Comparison of ENCODE assay signal across 9 cellular contexts in the genomic region with DNA sequence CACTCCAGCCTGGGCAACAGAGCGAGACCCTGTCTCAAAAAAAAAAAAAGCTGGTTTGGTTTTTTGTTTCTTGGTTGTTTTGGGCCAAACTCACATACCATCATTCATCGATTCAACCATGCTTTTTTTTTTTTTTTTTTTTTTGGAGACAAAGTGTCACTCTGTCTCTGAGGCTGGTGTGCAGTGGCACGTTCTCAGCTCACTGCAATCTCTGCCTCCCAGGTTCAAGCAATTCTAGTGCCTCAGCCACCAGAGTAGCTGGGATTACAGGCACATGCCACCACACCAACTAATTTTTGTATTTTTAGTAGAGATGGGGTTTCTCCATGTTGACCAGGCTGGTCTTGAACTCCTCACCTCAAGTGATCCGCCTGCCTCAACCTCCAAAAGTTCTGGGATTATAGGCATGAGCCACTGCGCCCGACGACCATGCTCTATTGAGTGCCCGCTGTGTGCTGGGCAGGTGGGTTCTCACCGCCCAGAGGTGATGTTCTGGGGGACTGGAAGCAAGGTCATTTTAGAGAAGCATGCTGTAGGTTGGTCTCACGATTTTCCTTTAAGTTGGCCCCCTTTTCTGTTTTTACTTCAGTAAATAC. TPM values are rescaled to one million over a fixed set of nuclear protein-coding genes. Genes with fewer than 3 reads are reported as not detected.
DNase-seq lines count a peak whose midpoint lies in the region; ATAC-seq and TF ChIP-seq lines count a peak whose summit lies in the region.
"Had no signal": no experiment of that assay in that cellular context is flagged by ENCODE, and none has a peak within 500 bp of the region (broad histone marks: within the 10 kb centered on the region; RNA-seq: fewer than 3 reads in every experiment).

No MANE protein-coding gene starts in this region.

- H3K27me3 ChIP-seq in BLaER1, result no peaks in the 10 kb centered on the region
- no peaks in the 10 kb centered on the region for H3K27me3 ChIP-seq in KMS-11 (ENCODE audit: insufficient read depth, low read depth)
- no peaks in the 10 kb centered on the region for H3K27me3 ChIP-seq in colonic mucosa
- no peaks in the 10 kb centered on the region for H3K27me3 ChIP-seq in ovary
- no peaks in the 10 kb centered on the region for H3K27me3 ChIP-seq in PC-3 (ENCODE audit: low read length)

- WGBS in ovary, 3 donors, result 69 to 75% (median 70%) methylated on average over 10 of the region's 10 CpGs

- CTCF ChIA-PET in PC-3 (lab: Charles Lee), result no interaction called here

- TF ChIP-seq EP300 in ovary (IDR thresholded peaks at IDR 0.05), result no peak

- H3K79me2 ChIP-seq in KMS-11 (ENCODE audit: insufficient read depth, low read depth), result no peaks in the 10 kb centered on the region
- H3K79me2 ChIP-seq in PC-3 (ENCODE audit: low read length), result no peaks in the 10 kb centered on the region

- no peak for TF ChIP-seq CTCF in KMS-11 (conservative IDR thresholded peaks at IDR 0.05; ENCODE audit: low read depth, low read length)
- TF ChIP-seq CTCF in colonic mucosa (IDR thresholded peaks at IDR 0.05), result no peak
- no peak for TF ChIP-seq CTCF in ovary (IDR thresholded peaks at IDR 0.05)
- TF ChIP-seq CTCF in PC-3 (conservative IDR thresholded peaks at IDR 0.05; ENCODE audit: low read depth, low read length), result no peak

- no TSS peak for BruUV-seq in PC-3 (replicated peaks; lab: Mats Ljungman, UMichigan)

- intact Hi-C loops in colonic mucosa (cut with DNase I) (no loop called here), ovary (cut with DNase I) (no loop called here), PC-3 (cut with micrococcal nuclease) (no loop called here)

- no peaks in the 10 kb centered on the region for H3K9me3 ChIP-seq in BLaER1
- no peaks in the 10 kb centered on the region for H3K9me3 ChIP-seq in colonic mucosa
- H3K9me3 ChIP-seq in ovary, result no peaks in the 10 kb centered on the region
- H3K9me3 ChIP-seq in PC-3 (ENCODE audit: low read length), result no peaks in the 10 kb centered on the region

- no peaks in the 10 kb centered on the region for H3K9me2 ChIP-seq in PC-3 (replicated peaks; ENCODE audit: low read length)

- H3K4me2 ChIP-seq in BLaER1 (peak overlapping the region; percentile 97), KMS-11 (peak overlapping the region; percentile 94; the same call in 1 of the 2 replicates), PC-3 (ENCODE audit: low read length) (no peak overlapping the region)

- H3K9ac ChIP-seq in BLaER1 (peak overlapping the region; percentile 24; the same call in 1 of the 2 replicates), KMS-11 (no peak overlapping the region), colonic mucosa (ENCODE audit: low read depth in 2 of 2, low read length in 2 of 2) (no peak overlapping the region), PC-3 (ENCODE audit: low read length) (no peak overlapping the region)

- no peak for TF ChIP-seq POLR2A in ovary (IDR thresholded peaks at IDR 0.05)

- POLR2A ChIA-PET in PC-3 (lab: Charles Lee; ENCODE audit: unreplicated experiment), result interaction anchor here (0.7 kb wide), 1 partner anchor 216 kb away, joined by 4 read pairs; no protein-coding TSS in a partner anchor

- no peaks in the 10 kb centered on the region for H3F3A ChIP-seq in PC-3 (ENCODE audit: low read length, unreplicated experiment)

- no peak for ATAC-seq in PC-3

- no peaks in the 10 kb centered on the region for H4K20me1 ChIP-seq in BLaER1
- H4K20me1 ChIP-seq in KMS-11 (ENCODE audit: insufficient read depth), result no peaks in the 10 kb centered on the region
- H4K20me1 ChIP-seq in PC-3 (ENCODE audit: low read length), result no peaks in the 10 kb centered on the region

- H2AFZ ChIP-seq in KMS-11 (ENCODE audit: low read depth) (no peak overlapping the region), PC-3 (ENCODE audit: low read length) (no peak overlapping the region)

- DNase-seq in colonic mucosa, result no peak
- DNase-seq in ovary, result peak in 1 of 5 donors; percentile 31
- DNase-seq in MV-4-11 (lab: John Stamatoyannopoulos, UW), result no peak
- no peak for DNase-seq in SKM-1 treated with dmso at 0.1 percent for 144 hours (lab: John Stamatoyannopoulos, UW; ENCODE audit: unreplicated experiment)
- no peak for DNase-seq in PC-3
- DNase-seq in HT-29 (ENCODE audit: low spot score), result no peak
- DNase-seq: NCI-H526 had no signal

- no peaks in the 10 kb centered on the region for H3K36me3 ChIP-seq in BLaER1
- no peaks in the 10 kb centered on the region for H3K36me3 ChIP-seq in KMS-11 (ENCODE audit: insufficient read depth)
- H3K36me3 ChIP-seq in colonic mucosa, result no peaks in the 10 kb centered on the region
- H3K36me3 ChIP-seq in ovary, result no peaks in the 10 kb centered on the region
- no peaks in the 10 kb centered on the region for H3K36me3 ChIP-seq in PC-3 (ENCODE audit: low read depth, low read length)

- H3K4me3 ChIP-seq in BLaER1 (no peak overlapping the region), KMS-11 (IDR thresholded peaks at IDR 0.05; ENCODE audit: insufficient read depth, low read depth, low read length) (no peak overlapping the region), colonic mucosa (no peak overlapping the region), ovary (no peak overlapping the region), PC-3 (ENCODE audit: low read length) (no peak overlapping the region)

- H3K4me1 ChIP-seq in BLaER1, result peaks cover 77% of the 10 kb centered on the region
- peaks cover 30% of the 10 kb centered on the region for H3K4me1 ChIP-seq in KMS-11 (ENCODE audit: low read depth, poor library complexity, severe bottlenecking)
- peaks cover 10% of the 10 kb centered on the region for H3K4me1 ChIP-seq in colonic mucosa
- peaks cover 17% of the 10 kb centered on the region for H3K4me1 ChIP-seq in ovary (ENCODE audit: insufficient read depth)
- peaks cover 17% of the 10 kb centered on the region for H3K4me1 ChIP-seq in PC-3 (ENCODE audit: insufficient read depth, low read length)

- peak overlapping the region; percentile 41 for H3K27ac ChIP-seq in BLaER1
- H3K27ac ChIP-seq in KMS-11, result no peak overlapping the region
- H3K27ac ChIP-seq in colonic mucosa, result peak overlapping the region; percentile 46
- H3K27ac ChIP-seq in ovary, result peak overlapping the region; percentile 95 to 100
- no peak overlapping the region for H3K27ac ChIP-seq in PC-3 (ENCODE audit: low read length)

RNA-seq across cellular contexts. Expression of gene JUND, which starts 8.1 kb away (rescaled TPM):
- total RNA-seq in colonic mucosa, result 100 to 1,000 TPM; 177 to 418 TPM
- total RNA-seq in ovary, result 1,000 to 10,000 TPM in 2 of 7 donors, 100 to 1,000 TPM in 5; 163 to 1,260 (median 581) TPM
- 100 to 1,000 TPM in 1 of 2 donors, 10 to 100 TPM in 1; 95.2 to 301 TPM for polyA plus RNA-seq in ovary
- 151 and 157 TPM in 2 replicates for total RNA-seq in PC-3 (2014; rRNA removed)
- 379 and 438 TPM in 2 replicates for total RNA-seq in HT-29 (2014; rRNA removed; shearing (Covaris generic))

RNA-seq across cellular contexts. Expression of gene IQCN, which starts 15.3 kb away (rescaled TPM):
- total RNA-seq in colonic mucosa, result 1 to 10 TPM; 1.7 to 3.0 TPM
- total RNA-seq in ovary, result 10 to 100 TPM in 5 of 7 donors, 1 to 10 TPM in 2; 6.0 to 18.4 (median 11.7) TPM
- polyA plus RNA-seq in ovary, result 1 to 10 TPM; 2.5 to 9.3 TPM
- 0.33 and 0.69 TPM in 2 replicates for total RNA-seq in PC-3 (2014; rRNA removed)
- total RNA-seq in HT-29 (2014; rRNA removed; shearing (Covaris generic)), result 0.71 and 1.1 TPM in 2 replicates

RNA-seq across cellular contexts. Expression of gene LSM4, which starts 33.3 kb away (rescaled TPM):
- 100 to 1,000 TPM; 128 to 308 TPM for total RNA-seq in colonic mucosa
- 100 to 1,000 TPM in 1 of 7 donors, 10 to 100 TPM in 6; 45.0 to 121 (median 77.3) TPM for total RNA-seq in ovary
- 10 to 100 TPM; 38.3 to 66.0 TPM for polyA plus RNA-seq in ovary
- 713 and 856 TPM in 2 replicates for total RNA-seq in PC-3 (2014; rRNA removed)
- total RNA-seq in HT-29 (2014; rRNA removed; shearing (Covaris generic)), result 733 and 750 TPM in 2 replicates

RNA-seq across cellular contexts. Expression of gene PGPEP1, which starts 50.8 kb away (rescaled TPM):
- total RNA-seq in colonic mucosa, result 10 to 100 TPM; 62.6 to 99.0 TPM
- 10 to 100 TPM in 6 of 7 donors, 1 to 10 TPM in 1; 9.3 to 64.5 (median 50.3) TPM for total RNA-seq in ovary
- polyA plus RNA-seq in ovary, result 10 to 100 TPM; 13.8 to 16.9 TPM
- total RNA-seq in PC-3 (2014; rRNA removed), result 9.6 and 11.4 TPM in 2 replicates
- 13.6 and 18.9 TPM in 2 replicates for total RNA-seq in HT-29 (2014; rRNA removed; shearing (Covaris generic))

Comparison
In these comparisons a context has a peak if more than half of its experiments do, and no peak if none do; other contexts are left out.
1. H3K27ac ChIP-seq: peak in BLaER1 (single experiment), colonic mucosa (single experiment) and ovary (2 of 2); none in KMS-11 (single experiment) and PC-3 (single experiment).